In the genomic region with DNA sequence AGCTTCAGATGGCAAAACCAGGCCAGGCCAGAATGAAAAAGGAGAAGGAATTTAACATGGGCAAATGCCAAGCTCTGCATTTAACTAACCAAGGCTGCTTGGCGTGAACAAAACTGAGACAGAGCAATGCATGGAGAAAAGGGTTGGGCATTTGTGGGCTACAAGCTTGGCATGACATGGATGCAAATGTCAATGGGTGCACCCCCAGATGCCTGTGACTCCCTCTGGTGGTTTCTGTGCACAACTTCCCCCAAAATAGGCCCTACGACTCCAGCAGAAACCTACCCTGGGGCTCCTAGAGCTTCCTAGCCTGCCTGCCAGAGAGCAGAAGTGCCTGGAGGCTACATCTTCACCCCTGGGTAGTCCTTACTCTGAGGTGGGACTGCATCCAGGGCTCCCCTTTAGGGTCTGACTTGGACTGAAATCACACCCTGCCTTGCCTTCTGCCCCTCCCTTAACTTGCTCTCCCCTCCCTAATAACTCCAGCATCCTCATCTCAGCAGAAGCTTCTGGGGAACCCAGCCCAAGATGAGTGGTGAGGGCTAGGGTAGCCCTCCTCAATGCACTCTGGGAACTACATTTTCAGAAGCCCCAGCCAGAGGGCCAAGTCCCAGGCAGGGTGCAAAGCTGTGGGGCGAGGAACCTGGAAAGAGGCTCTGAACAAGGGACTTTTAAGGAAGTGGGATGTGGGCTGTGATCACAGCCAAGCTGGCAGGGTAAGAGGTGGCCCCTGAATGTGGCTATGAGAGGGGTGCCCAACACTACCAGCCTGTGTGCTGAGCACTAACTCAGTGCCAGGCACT, we compare ENCODE assay signal across 9 cellular contexts. TPM values are rescaled to one million over a fixed set of nuclear protein-coding genes. Genes with fewer than 3 reads are reported as not detected.
DNase-seq lines count a peak whose midpoint lies in the region; ATAC-seq and TF ChIP-seq lines count a peak whose summit lies in the region.
"Had no signal": no experiment of that assay in that cellular context is flagged by ENCODE, and none has a peak within 500 bp of the region (broad histone marks: within the 10 kb centered on the region; RNA-seq: fewer than 3 reads in every experiment).

No MANE protein-coding gene starts in this region.

- H3K18ac ChIP-seq in mesendoderm (ENCODE audit: low read length): no peak overlapping the region

- no peak overlapping the region for H4K5ac ChIP-seq in mesendoderm (ENCODE audit: low read length)

- WGBS in mesendoderm (ENCODE audit: extremely low coverage, insufficient coverage, low lambda C conversion rate): no CpG with 5 or more reads among the region's 3 CpGs

- H3K23ac ChIP-seq in mesendoderm (ENCODE audit: low read length): no peak overlapping the region

- no peak overlapping the region for H3K4me2 ChIP-seq in mesendoderm (ENCODE audit: low read length)

- no peak overlapping the region for H3K56ac ChIP-seq in mesendoderm (ENCODE audit: low read length)

- ATAC-seq in HG03460 (IDR thresholded peaks at IDR 0.05; ENCODE audit: unreplicated experiment): no peak

- TF ChIP-seq CTCF in astrocyte of the spinal cord (IDR thresholded peaks at IDR 0.05; ENCODE audit: low read depth, low read length): peak; percentile 47

- H3K36me3 ChIP-seq in mesendoderm (ENCODE audit: control insufficient read depth, insufficient read depth, low read length): no peaks in the 10 kb centered on the region
- H3K36me3 ChIP-seq in effector memory CD4-positive, alpha-beta T cell (ENCODE audit: control insufficient read depth, insufficient read depth, low read length): no peaks in the 10 kb centered on the region

- peak; percentile 54 for DNase-seq in EH (ENCODE audit: low read depth)
- peak; percentile 61 for DNase-seq in HuH-7.5 (ENCODE audit: low spot score)
- no peak for DNase-seq in astrocyte of the spinal cord (ENCODE audit: low read depth, low spot score)
- peak; percentile 83 for DNase-seq in mesendoderm
- DNase-seq in hypothalamus (lab: John Stamatoyannopoulos, UW): no peak
- DNase-seq in effector memory CD4-positive, alpha-beta T cell: no peak
- no peak for DNase-seq in SHP77 treated with DMSO at 0.1 percent for 48 hours (lab: John Stamatoyannopoulos, UW)

- H3K9me3 ChIP-seq in effector memory CD4-positive, alpha-beta T cell (ENCODE audit: control insufficient read depth, low read length): no peaks in the 10 kb centered on the region

- H2BK15ac ChIP-seq in mesendoderm (replicated peaks; ENCODE audit: low read depth): no peak overlapping the region

- no peaks in the 10 kb centered on the region for H3K79me1 ChIP-seq in mesendoderm (ENCODE audit: low read length)

- no peak overlapping the region for H2BK5ac ChIP-seq in mesendoderm (ENCODE audit: low read length)

- no peak overlapping the region for H3K9ac ChIP-seq in mesendoderm (ENCODE audit: low read length)

- no peak overlapping the region for H3K4ac ChIP-seq in mesendoderm (ENCODE audit: low read depth, low read length)

- H3K4me3 ChIP-seq in astrocyte of the spinal cord (ENCODE audit: low read depth, low read length) (no peak overlapping the region), mesendoderm (ENCODE audit: low read length) (no peak overlapping the region)
- no peak overlapping the region for H3K4me3 ChIP-seq in effector memory CD4-positive, alpha-beta T cell (ENCODE audit: insufficient read depth, low read depth, low read length, poor library complexity, severe bottlenecking)

- H2AK5ac ChIP-seq in mesendoderm (ENCODE audit: low read length): no peak overlapping the region

- no peak overlapping the region for H2BK120ac ChIP-seq in mesendoderm (ENCODE audit: low read depth, low read length)

- no peak overlapping the region for H4K8ac ChIP-seq in mesendoderm (ENCODE audit: low read depth, low read length)

- H3K27ac ChIP-seq in mesendoderm (ENCODE audit: low read depth, low read length): no peak overlapping the region
- no peak overlapping the region for H3K27ac ChIP-seq in effector memory CD4-positive, alpha-beta T cell (ENCODE audit: insufficient read depth, low read length, poor library complexity, severe bottlenecking)
- H3K27ac ChIP-seq: epithelial cell of prostate had no signal

- no peaks in the 10 kb centered on the region for H3K79me2 ChIP-seq in mesendoderm (ENCODE audit: control insufficient read depth, insufficient read depth, low read length)

- H3K27me3 ChIP-seq in mesendoderm (ENCODE audit: insufficient read depth, low read length, poor library complexity): no peaks in the 10 kb centered on the region
- H3K27me3 ChIP-seq in effector memory CD4-positive, alpha-beta T cell (replicated peaks; ENCODE audit: control insufficient read depth, insufficient read depth, low read length, poor library complexity, severe bottlenecking): no peaks in the 10 kb centered on the region

- in situ Hi-C loops in astrocyte of the spinal cord (cut with HindIII; ENCODE audit: low sequenced_read_pairs): no loop called here

- peaks cover 13% of the 10 kb centered on the region for H3K4me1 ChIP-seq in mesendoderm (ENCODE audit: control insufficient read depth, low read depth, low read length)
- H3K4me1 ChIP-seq in effector memory CD4-positive, alpha-beta T cell (ENCODE audit: control insufficient read depth, insufficient read depth, low read length, poor library complexity, severe bottlenecking): no peaks in the 10 kb centered on the region

RNA-seq across cellular contexts. Expression of a gene that starts 11.3 kb away (rescaled TPM):
- polyA plus RNA-seq in mesendoderm (2013, experiment 1 of 2): 3.0 TPM
- polyA plus RNA-seq in mesendoderm (2013, experiment 2 of 2): 3.0 TPM

RNA-seq across cellular contexts. Expression of a gene that starts 33.7 kb away (rescaled TPM):
- polyA plus RNA-seq in mesendoderm (2013, experiment 1 of 2): 0.48 TPM
- 0.88 TPM for polyA plus RNA-seq in mesendoderm (2013, experiment 2 of 2)

Comparison
In these comparisons a context has a peak if more than half of its experiments do, and no peak if none do; other contexts are left out.
1. DNase-seq: peak in EH (single experiment), HuH-7.5 (single experiment) and mesendoderm (single experiment); none in astrocyte of the spinal cord (single experiment), hypothalamus (0 of 51), effector memory CD4-positive, alpha-beta T cell (0 of 3) and SHP77 treated with DMSO at 0.1 percent for 48 hours (single experiment).